Comparison of ENCODE assay signal across 9 cellular contexts in genomic region chr6:140462495-140463311, GRCh38.
DNase-seq lines count a peak whose midpoint lies in the region; ATAC-seq, FAIRE-seq and TF ChIP-seq lines count a peak whose summit lies in the region.
"Had no signal": no experiment of that assay in that cellular context is flagged by ENCODE, and none has a peak within 500 bp of the region (broad histone marks: within the 10 kb centered on the region; RNA-seq: fewer than 3 reads in every experiment).

No MANE protein-coding gene starts in this region.

- H3K4me1 ChIP-seq in mesendoderm (ENCODE audit: control insufficient read depth, low read depth, low read length), result no peaks in the 10 kb centered on the region

- H3K4ac ChIP-seq in mesendoderm (ENCODE audit: low read depth, low read length), result no peak overlapping the region

- no peaks in the 10 kb centered on the region for H3K36me3 ChIP-seq in mesendoderm (ENCODE audit: control insufficient read depth, insufficient read depth, low read length)

- H3K27ac Mint-ChIP-seq in chondrocyte (ENCODE audit: unreplicated experiment), result peak overlapping the region; percentile 56
- H3K27ac Mint-ChIP-seq: natural killer cell had no signal

- DNase-seq in AG09309 (ENCODE audit: low read depth) (peak; percentile 81), NCI-H1417 treated with DMSO at 0.1 percent for 48 hours (lab: John Stamatoyannopoulos, UW) (peak; percentile 62), chondrocyte (ENCODE audit: low spot score) (no peak), mesendoderm (peak; percentile 78), GM19239 (ENCODE audit: insufficient read length, low spot score) (no peak)
- DNase-seq: natural killer cell had no signal

- no peak overlapping the region for H3K4me2 ChIP-seq in mesendoderm (ENCODE audit: low read length)

- H3K27me3 Mint-ChIP-seq in chondrocyte (ENCODE audit: low read depth), result no peaks in the 10 kb centered on the region

- H2BK5ac ChIP-seq in mesendoderm (ENCODE audit: low read length), result no peak overlapping the region

- peaks cover 27% of the 10 kb centered on the region for H3K9me3 Mint-ChIP-seq in chondrocyte (ENCODE audit: low read depth)

- H2AK5ac ChIP-seq in mesendoderm (ENCODE audit: low read length), result no peak overlapping the region

- H4K5ac ChIP-seq in mesendoderm (ENCODE audit: low read length), result no peak overlapping the region

- peaks cover 17% of the 10 kb centered on the region for H3K4me1 Mint-ChIP-seq in chondrocyte (ENCODE audit: low read depth)
- H3K4me1 Mint-ChIP-seq: natural killer cell had no signal

- TF ChIP-seq CTCF in AG09309 (IDR thresholded peaks at IDR 0.05; ENCODE audit: control insufficient read depth, insufficient read depth, low read depth, low read length, missing control alignments) (no peak), chondrocyte (IDR thresholded peaks at IDR 0.05) (no peak)

- H3K56ac ChIP-seq in mesendoderm (ENCODE audit: low read length), result no peak overlapping the region

- H2BK15ac ChIP-seq in mesendoderm (replicated peaks; ENCODE audit: low read depth), result no peak overlapping the region

- peaks cover 1% of the 10 kb centered on the region for H3K36me3 Mint-ChIP-seq in chondrocyte (ENCODE audit: low read depth)
- H3K36me3 Mint-ChIP-seq: natural killer cell had no signal

- H3K79me1 ChIP-seq in mesendoderm (ENCODE audit: low read length), result no peaks in the 10 kb centered on the region

- no peaks in the 10 kb centered on the region for H3K79me2 ChIP-seq in mesendoderm (ENCODE audit: control insufficient read depth, insufficient read depth, low read length)

- no peak overlapping the region for H2BK120ac ChIP-seq in mesendoderm (ENCODE audit: low read depth, low read length)

- no peak for FAIRE-seq in GM19239 (lab: Jason Lieb, UNC)

- no peak overlapping the region for H4K8ac ChIP-seq in mesendoderm (ENCODE audit: low read depth, low read length)

- no peak overlapping the region for H3K9ac ChIP-seq in mesendoderm (ENCODE audit: low read length)

- no peaks in the 10 kb centered on the region for H3K27me3 ChIP-seq in mesendoderm (ENCODE audit: insufficient read depth, low read length, poor library complexity)

- no peak overlapping the region for H3K23ac ChIP-seq in mesendoderm (ENCODE audit: low read length)

- H3K4me3 ChIP-seq in AG09309 (ENCODE audit: control insufficient read depth, low read depth, low read length), result no peak overlapping the region
- H3K4me3 ChIP-seq in mesendoderm (ENCODE audit: low read length), result no peak overlapping the region

- ATAC-seq in HG02970 (IDR thresholded peaks at IDR 0.05; ENCODE audit: low FRiP score, unreplicated experiment), result no peak
- ATAC-seq in GM21390 (IDR thresholded peaks at IDR 0.05; ENCODE audit: unreplicated experiment), result no peak
- ATAC-seq in HG02870 (IDR thresholded peaks at IDR 0.05; ENCODE audit: unreplicated experiment), result no peak
- ATAC-seq: natural killer cell had no signal

- H3K27ac ChIP-seq in mesendoderm (ENCODE audit: low read depth, low read length), result no peak overlapping the region

- no peak overlapping the region for H3K18ac ChIP-seq in mesendoderm (ENCODE audit: low read length)

- no peak overlapping the region for H3K4me3 Mint-ChIP-seq in chondrocyte (ENCODE audit: unreplicated experiment)
- H3K4me3 Mint-ChIP-seq: natural killer cell had no signal

- WGBS in mesendoderm (ENCODE audit: extremely low coverage, insufficient coverage, low lambda C conversion rate), result no CpG with 5 or more reads among the region's 2 CpGs

Comparison
In these comparisons a context has a peak if more than half of its experiments do, and no peak if none do; other contexts are left out.
1. DNase-seq: peak in AG09309 (single experiment), NCI-H1417 treated with DMSO at 0.1 percent for 48 hours (single experiment) and mesendoderm (single experiment); none in chondrocyte (single experiment) and GM19239 (single experiment).